In the genomic region with DNA sequence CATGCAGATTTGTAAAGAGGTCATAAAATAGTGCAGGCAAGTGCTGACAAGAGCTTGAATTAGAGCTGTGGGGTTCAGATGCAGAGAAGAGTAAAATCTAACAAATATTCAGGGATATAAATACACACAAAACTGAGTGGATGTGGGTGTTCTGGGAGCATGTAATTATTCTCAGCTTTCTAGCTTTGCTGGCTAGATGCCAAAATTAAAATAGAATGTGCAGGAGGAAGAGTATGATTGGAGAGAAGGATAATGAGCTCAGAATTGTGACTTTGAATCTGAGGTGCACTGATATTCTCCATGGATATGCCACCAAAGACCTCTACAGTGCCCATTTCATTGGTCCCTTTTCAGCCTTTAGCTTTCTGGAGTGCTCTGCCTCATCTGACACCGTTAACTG, we compare ENCODE assay signal across 16 cellular contexts.
"Had no signal": no experiment of that assay in that cellular context is flagged by ENCODE, and none has a peak within 500 bp of the region (broad histone marks: within the 10 kb centered on the region; RNA-seq: fewer than 3 reads in every experiment).

No MANE protein-coding gene starts in this region.

- DNase-seq: activated CD4-positive, alpha-beta memory T cell treated with anti-CD3 and anti-CD28 coated beads, Interleukin-2, amount 10 ng/mL, durations not matched to agents 7 days and 5 days; activated gamma-delta T cell; activated T-cell treated with anti-CD3 and anti-CD28 coated beads, Interleukin-2, amount 50 U/mL, for 48 hours; brain microvascular endothelial cell; cerebellar nuclear complex; effector memory CD8-positive, alpha-beta T cell; hippocampal formation; mesendoderm; occipital lobe; psoas muscle; stimulated activated CD4-positive, alpha-beta T cell treated with anti-CD3 and anti-CD28 coated beads, Interleukin-4, amount 100 ng/mL, for 1 hour; stimulated activated CD8-positive, alpha-beta memory T cell treated with anti-CD3 and anti-CD28 coated beads, Interleukin-4, amount 100 ng/mL, for 48 hours; stimulated activated naive CD8-positive, alpha-beta T cell treated with anti-CD3 and anti-CD28 coated beads, Interleukin-15, Interleukin-2, amounts not matched to agents 100 U/mL and 50 U/mL, for 24 hours; upper lobe of left lung had no signal

- H3K4me1 ChIP-seq: psoas muscle, upper lobe of left lung had no signal

- H3K36me3 ChIP-seq: brain microvascular endothelial cell, upper lobe of left lung had no signal

- H3K27ac ChIP-seq: brain microvascular endothelial cell, epithelial cell of prostate, psoas muscle, upper lobe of left lung, VCaP had no signal

- H3K27me3 ChIP-seq: brain microvascular endothelial cell, upper lobe of left lung had no signal

- H3K9me3 ChIP-seq: psoas muscle, upper lobe of left lung had no signal

- ATAC-seq: effector memory CD8-positive, alpha-beta T cell; psoas muscle; stimulated activated naive CD8-positive, alpha-beta T cell treated with anti-CD3 and anti-CD28 coated beads, Interleukin-15, Interleukin-2, amounts not matched to agents 100 U/mL and 50 U/mL, for 24 hours had no signal

- H3K4me3 ChIP-seq: psoas muscle, upper lobe of left lung had no signal
